ENCODE assay signal across 1 cellular context in the genomic region with DNA sequence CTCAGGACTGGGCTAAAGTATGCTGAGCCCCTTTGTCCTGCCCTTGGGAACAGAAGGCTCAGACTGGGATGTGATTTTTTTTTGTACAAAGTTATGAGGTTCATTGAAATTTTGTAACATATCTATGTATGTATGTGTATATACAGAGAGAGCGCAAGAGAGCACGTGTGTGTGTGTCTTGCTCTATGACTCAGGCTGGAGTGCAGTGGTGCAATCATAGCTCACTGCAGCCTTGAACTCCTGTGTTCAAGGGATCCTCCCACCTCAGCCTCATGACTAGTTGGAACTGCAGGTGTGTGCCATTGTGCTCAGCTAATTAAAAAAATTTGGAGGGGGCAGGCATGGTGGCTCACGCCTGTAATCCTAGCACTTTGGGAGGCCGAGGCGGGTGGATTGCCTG.
TF ChIP-seq lines count a peak whose summit lies in the region.

No MANE protein-coding gene starts in this region.

TF ChIP-seq in HepG2, 621 proteins besides CTCF, POLR2A, EP300 and RAD21 (continued from another document and continues in another):
- TF ChIP-seq RERE (CRISPR knock-in tag; IDR thresholded peaks at IDR 0.05; ENCODE audit: low read depth) (no peak), NFIC (IDR thresholded peaks at IDR 0.05; ENCODE audit: low read length) (no peak), CENPX (CRISPR knock-in tag; IDR thresholded peaks at IDR 0.05) (no peak), ELK4 (CRISPR knock-in tag; IDR thresholded peaks at IDR 0.05; ENCODE audit: borderline replicate concordance) (no peak), MTA3 (CRISPR knock-in tag; IDR thresholded peaks at IDR 0.05) (no peak), IKZF4 (CRISPR knock-in tag; IDR thresholded peaks at IDR 0.05; ENCODE audit: borderline replicate concordance, low read depth, not compliant biosample characterization) (no peak), BRD4 (CRISPR knock-in tag; IDR thresholded peaks at IDR 0.05) (no peak), ZNF180 (CRISPR knock-in tag; IDR thresholded peaks at IDR 0.05; ENCODE audit: borderline replicate concordance, low read depth) (no peak), SSRP1 (CRISPR knock-in tag; IDR thresholded peaks at IDR 0.05) (no peak), ZHX1 (CRISPR knock-in tag; IDR thresholded peaks at IDR 0.05; ENCODE audit: low read depth) (no peak), SP1 (IDR thresholded peaks at IDR 0.05) (no peak), SP1 (CRISPR knock-in tag; IDR thresholded peaks at IDR 0.05) (no peak), RELA (CRISPR knock-in tag; IDR thresholded peaks at IDR 0.05) (no peak), PLRG1 (conservative IDR thresholded peaks at IDR 0.05) (no peak), TBX3 (IDR thresholded peaks at IDR 0.05; ENCODE audit: borderline replicate concordance) (no peak), ZNF101 (CRISPR knock-in tag; IDR thresholded peaks at IDR 0.05; ENCODE audit: borderline replicate concordance, low read depth) (no peak), E2F1 (CRISPR knock-in tag; IDR thresholded peaks at IDR 0.05) (no peak), MBD4 (IDR thresholded peaks at IDR 0.05; ENCODE audit: borderline replicate concordance, low read length) (no peak), REXO4 (CRISPR knock-in tag; IDR thresholded peaks at IDR 0.05; ENCODE audit: borderline replicate concordance) (no peak), ZFY (CRISPR knock-in tag; IDR thresholded peaks at IDR 0.05) (no peak), PHB2 (IDR thresholded peaks at IDR 0.05; ENCODE audit: partially characterized antibody) (no peak), ZUFSP (CRISPR knock-in tag; IDR thresholded peaks at IDR 0.05; ENCODE audit: borderline replicate concordance) (no peak), ZNF790 (CRISPR knock-in tag; IDR thresholded peaks at IDR 0.05; ENCODE audit: borderline replicate concordance) (no peak), ZNF333 (CRISPR knock-in tag; IDR thresholded peaks at IDR 0.05; ENCODE audit: borderline replicate concordance) (no peak), MIXL1 (CRISPR knock-in tag; IDR thresholded peaks at IDR 0.05) (no peak), CBX1 (IDR thresholded peaks at IDR 0.05; ENCODE audit: low read depth) (no peak), ZNF484 (CRISPR knock-in tag; IDR thresholded peaks at IDR 0.05; ENCODE audit: borderline replicate concordance, low read depth) (no peak), PHF8 (CRISPR knock-in tag; IDR thresholded peaks at IDR 0.05) (no peak), FOXA1 (IDR thresholded peaks at IDR 0.05) (no peak), FOXA1 (CRISPR knock-in tag; IDR thresholded peaks at IDR 0.05) (no peak), TEF (CRISPR knock-in tag; IDR thresholded peaks at IDR 0.05) (no peak), ZGPAT (CRISPR knock-in tag; IDR thresholded peaks at IDR 0.05) (no peak), CBX2 (IDR thresholded peaks at IDR 0.05; ENCODE audit: low read depth, low read length) (no peak), CBX2 (CRISPR knock-in tag; IDR thresholded peaks at IDR 0.05; ENCODE audit: low read depth) (no peak), ISL2 (CRISPR knock-in tag; IDR thresholded peaks at IDR 0.05) (no peak), RARA (CRISPR knock-in tag; IDR thresholded peaks at IDR 0.05) (0 out of 2 replicates have a peak, but pooled peaks have one; percentile 11)
- TF ChIP-seq, protein P1, sequence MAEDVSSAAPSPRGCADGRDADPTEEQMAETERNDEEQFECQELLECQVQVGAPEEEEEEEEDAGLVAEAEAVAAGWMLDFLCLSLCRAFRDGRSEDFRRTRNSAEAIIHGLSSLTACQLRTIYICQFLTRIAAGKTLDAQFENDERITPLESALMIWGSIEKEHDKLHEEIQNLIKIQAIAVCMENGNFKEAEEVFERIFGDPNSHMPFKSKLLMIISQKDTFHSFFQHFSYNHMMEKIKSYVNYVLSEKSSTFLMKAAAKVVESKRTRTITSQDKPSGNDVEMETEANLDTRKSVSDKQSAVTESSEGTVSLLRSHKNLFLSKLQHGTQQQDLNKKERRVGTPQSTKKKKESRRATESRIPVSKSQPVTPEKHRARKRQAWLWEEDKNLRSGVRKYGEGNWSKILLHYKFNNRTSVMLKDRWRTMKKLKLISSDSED (CRISPR knock-in tag; IDR thresholded peaks at IDR 0.05): no peak
- TF ChIP-seq, protein P2, sequence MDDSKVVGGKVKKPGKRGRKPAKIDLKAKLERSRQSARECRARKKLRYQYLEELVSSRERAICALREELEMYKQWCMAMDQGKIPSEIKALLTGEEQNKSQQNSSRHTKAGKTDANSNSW (CRISPR knock-in tag; IDR thresholded peaks at IDR 0.05; ENCODE audit: borderline replicate concordance): no peak
- TF ChIP-seq, protein P3, sequence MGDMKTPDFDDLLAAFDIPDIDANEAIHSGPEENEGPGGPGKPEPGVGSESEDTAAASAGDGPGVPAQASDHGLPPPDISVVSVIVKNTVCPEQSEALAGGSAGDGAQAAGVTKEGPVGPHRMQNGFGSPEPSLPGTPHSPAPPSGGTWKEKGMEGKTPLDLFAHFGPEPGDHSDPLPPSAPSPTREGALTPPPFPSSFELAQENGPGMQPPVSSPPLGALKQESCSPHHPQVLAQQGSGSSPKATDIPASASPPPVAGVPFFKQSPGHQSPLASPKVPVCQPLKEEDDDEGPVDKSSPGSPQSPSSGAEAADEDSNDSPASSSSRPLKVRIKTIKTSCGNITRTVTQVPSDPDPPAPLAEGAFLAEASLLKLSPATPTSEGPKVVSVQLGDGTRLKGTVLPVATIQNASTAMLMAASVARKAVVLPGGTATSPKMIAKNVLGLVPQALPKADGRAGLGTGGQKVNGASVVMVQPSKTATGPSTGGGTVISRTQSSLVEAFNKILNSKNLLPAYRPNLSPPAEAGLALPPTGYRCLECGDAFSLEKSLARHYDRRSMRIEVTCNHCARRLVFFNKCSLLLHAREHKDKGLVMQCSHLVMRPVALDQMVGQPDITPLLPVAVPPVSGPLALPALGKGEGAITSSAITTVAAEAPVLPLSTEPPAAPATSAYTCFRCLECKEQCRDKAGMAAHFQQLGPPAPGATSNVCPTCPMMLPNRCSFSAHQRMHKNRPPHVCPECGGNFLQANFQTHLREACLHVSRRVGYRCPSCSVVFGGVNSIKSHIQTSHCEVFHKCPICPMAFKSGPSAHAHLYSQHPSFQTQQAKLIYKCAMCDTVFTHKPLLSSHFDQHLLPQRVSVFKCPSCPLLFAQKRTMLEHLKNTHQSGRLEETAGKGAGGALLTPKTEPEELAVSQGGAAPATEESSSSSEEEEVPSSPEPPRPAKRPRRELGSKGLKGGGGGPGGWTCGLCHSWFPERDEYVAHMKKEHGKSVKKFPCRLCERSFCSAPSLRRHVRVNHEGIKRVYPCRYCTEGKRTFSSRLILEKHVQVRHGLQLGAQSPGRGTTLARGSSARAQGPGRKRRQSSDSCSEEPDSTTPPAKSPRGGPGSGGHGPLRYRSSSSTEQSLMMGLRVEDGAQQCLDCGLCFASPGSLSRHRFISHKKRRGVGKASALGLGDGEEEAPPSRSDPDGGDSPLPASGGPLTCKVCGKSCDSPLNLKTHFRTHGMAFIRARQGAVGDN (CRISPR knock-in tag; IDR thresholded peaks at IDR 0.05): no peak
